ENCODE assay signal across 2 cellular contexts in the genomic region with DNA sequence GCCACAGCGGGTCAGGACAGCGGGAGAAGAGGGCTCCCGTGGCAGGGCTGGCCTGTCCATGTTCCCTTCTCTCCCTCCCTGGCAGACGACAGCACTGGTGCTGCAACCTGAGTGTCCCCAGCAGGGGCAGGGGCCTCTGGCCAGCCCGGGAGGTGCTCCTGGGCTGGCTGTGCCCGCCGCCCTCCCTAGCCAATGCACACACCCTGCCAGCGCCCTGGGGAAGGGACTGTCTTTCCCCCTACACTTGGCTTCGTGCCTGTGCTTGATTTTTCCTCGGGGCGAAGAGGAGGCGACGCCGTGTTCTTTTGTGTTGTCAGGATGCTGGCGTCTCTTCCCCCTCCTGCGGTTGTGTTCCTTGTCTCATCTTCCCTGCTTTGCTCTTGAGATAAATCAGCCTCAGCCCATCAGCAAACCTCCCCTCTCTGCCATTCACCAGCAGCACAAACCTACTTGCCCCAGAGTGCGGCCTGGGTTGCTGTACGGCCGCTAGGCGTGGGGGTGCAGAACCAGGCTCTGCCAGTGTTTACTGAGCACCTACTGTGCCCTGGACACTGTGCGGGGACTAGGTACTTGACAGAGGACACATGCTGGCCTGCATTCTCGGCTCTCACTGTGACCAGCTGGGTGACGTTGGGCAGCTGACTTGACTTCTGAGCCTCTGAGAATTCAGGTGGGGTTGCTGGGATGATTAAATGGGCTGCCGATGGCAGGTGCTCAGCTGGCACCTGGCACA.
TF ChIP-seq lines count a peak whose summit lies in the region.

No MANE protein-coding gene starts in this region.

TF ChIP-seq in K562, 482 proteins besides CTCF, POLR2A, EP300 and RAD21 (continued from another document):
- TF ChIP-seq JUND (IDR thresholded peaks at IDR 0.05; ENCODE audit: borderline replicate concordance, low read depth, low read length) (no peak), JUND (tag; IDR thresholded peaks at IDR 0.05; ENCODE audit: borderline replicate concordance, low read depth, low read length) (no peak), SRSF1 (IDR thresholded peaks at IDR 0.05; ENCODE audit: low read depth, low read length) (no peak), MAX (CRISPR knock-in tag; IDR thresholded peaks at IDR 0.05) (0 out of 2 replicates have a peak, but pooled peaks have one; percentile 10), ZNF143 (CRISPR knock-in tag; IDR thresholded peaks at IDR 0.05) (no peak), STAG1 (CRISPR knock-in tag; IDR thresholded peaks at IDR 0.05; ENCODE audit: borderline replicate concordance) (peak; percentile 6; the same call in 1 of the 2 replicates), ZBTB11 (CRISPR knock-in tag; IDR thresholded peaks at IDR 0.05) (peak in 2 of 3 experiments; percentile 15 to 34; a peak in 1 of 6 replicates), CTBP1 (IDR thresholded peaks at IDR 0.05; ENCODE audit: borderline replicate concordance) (0 out of 2 replicates have a peak, but pooled peaks have one; percentile 18)

TF ChIP-seq in WTC11, 78 proteins besides CTCF, POLR2A, EP300 and RAD21 (continued from another document):
- TF ChIP-seq ZNF532 (CRISPR knock-in tag; IDR thresholded peaks at IDR 0.05; ENCODE audit: borderline replicate concordance) (no peak), RELA (CRISPR knock-in tag; IDR thresholded peaks at IDR 0.05; ENCODE audit: borderline replicate concordance) (no peak), JAZF1 (CRISPR knock-in tag; IDR thresholded peaks at IDR 0.05) (no peak), TP53 (CRISPR knock-in tag; IDR thresholded peaks at IDR 0.05) (no peak), ZNF416 (CRISPR knock-in tag; IDR thresholded peaks at IDR 0.05) (no peak), CREM (CRISPR knock-in tag; IDR thresholded peaks at IDR 0.05) (no peak), PRRX2 (CRISPR knock-in tag; IDR thresholded peaks at IDR 0.05) (no peak), AR (CRISPR knock-in tag; IDR thresholded peaks at IDR 0.05) (no peak), SP1 (CRISPR knock-in tag; conservative IDR thresholded peaks at IDR 0.05) (no peak)
